In genomic region chr7:22442187-22442886, GRCh38 we compare ENCODE assay signal across 1 cellular context.
A peak's percentile ranks its signal among the peaks of the same experiment; 100 is the strongest.
TF ChIP-seq lines count a peak whose summit lies in the region.

No MANE protein-coding gene starts in this region.

TF ChIP-seq in HepG2, 621 proteins besides CTCF, POLR2A, EP300 and RAD21 (continued from another document and continues in another):
- TF ChIP-seq ZBTB40 (IDR thresholded peaks at IDR 0.05) (no peak), ZBTB40 (CRISPR knock-in tag; IDR thresholded peaks at IDR 0.05) (peak; percentile 41; the same call in 1 of the 2 replicates), HHEX (CRISPR knock-in tag; IDR thresholded peaks at IDR 0.05) (peak; percentile 88), FLYWCH1 (CRISPR knock-in tag; IDR thresholded peaks at IDR 0.05) (no peak), BCL6 (CRISPR knock-in tag; IDR thresholded peaks at IDR 0.05) (peak; percentile 92), ZNF180 (CRISPR knock-in tag; IDR thresholded peaks at IDR 0.05; ENCODE audit: borderline replicate concordance, low read depth) (no peak), ZNF879 (CRISPR knock-in tag; IDR thresholded peaks at IDR 0.05) (no peak), MNT (IDR thresholded peaks at IDR 0.05) (peak; percentile 54), ZNF337 (CRISPR knock-in tag; IDR thresholded peaks at IDR 0.05; ENCODE audit: borderline replicate concordance, low read depth) (0 out of 2 replicates have a peak, but pooled peaks have one; percentile 59), YEATS4 (CRISPR knock-in tag; IDR thresholded peaks at IDR 0.05; ENCODE audit: borderline replicate concordance) (peak; percentile 42; the same call in 1 of the 2 replicates), ZNF124 (CRISPR knock-in tag; IDR thresholded peaks at IDR 0.05) (peak; percentile 85; the same call in 1 of the 2 replicates), ZUFSP (CRISPR knock-in tag; IDR thresholded peaks at IDR 0.05; ENCODE audit: borderline replicate concordance) (no peak), ZNF263 (CRISPR knock-in tag; IDR thresholded peaks at IDR 0.05) (peak; percentile 86), SOX5 (CRISPR knock-in tag; IDR thresholded peaks at IDR 0.05; ENCODE audit: borderline replicate concordance) (peak; percentile 96), NFATC3 (CRISPR knock-in tag; IDR thresholded peaks at IDR 0.05) (peak; percentile 78; the same call in 1 of the 2 replicates), PPARG (CRISPR knock-in tag; conservative IDR thresholded peaks at IDR 0.05) (peak; percentile 93), ZSCAN29 (CRISPR knock-in tag; conservative IDR thresholded peaks at IDR 0.05) (peak; percentile 99), NR3C1 (CRISPR knock-in tag; IDR thresholded peaks at IDR 0.05) (no peak), ZNF558 (CRISPR knock-in tag; IDR thresholded peaks at IDR 0.05; ENCODE audit: borderline replicate concordance) (no peak), MAX (IDR thresholded peaks at IDR 0.05) (peak; percentile 81), IRF9 (CRISPR knock-in tag; IDR thresholded peaks at IDR 0.05; ENCODE audit: borderline replicate concordance) (peak; percentile 73), NRL (CRISPR knock-in tag; IDR thresholded peaks at IDR 0.05; ENCODE audit: borderline replicate concordance) (no peak), DRAP1 (CRISPR knock-in tag; IDR thresholded peaks at IDR 0.05) (peak; percentile 87), ZNF660 (CRISPR knock-in tag; IDR thresholded peaks at IDR 0.05; ENCODE audit: borderline replicate concordance, low read depth) (no peak), ARID2 (CRISPR knock-in tag; IDR thresholded peaks at IDR 0.05; ENCODE audit: borderline replicate concordance) (no peak), ESRRA (CRISPR knock-in tag; IDR thresholded peaks at IDR 0.05; ENCODE audit: low read depth) (0 out of 2 replicates have a peak, but pooled peaks have one; percentile 24), SRF (IDR thresholded peaks at IDR 0.05; ENCODE audit: low read depth, low read length) (no peak), ZNF343 (CRISPR knock-in tag; IDR thresholded peaks at IDR 0.05) (no peak), U2AF2 (IDR thresholded peaks at IDR 0.05; ENCODE audit: low read depth, low read length) (no peak), PLSCR1 (CRISPR knock-in tag; IDR thresholded peaks at IDR 0.05; ENCODE audit: borderline replicate concordance) (no peak), HMG20A (CRISPR knock-in tag; IDR thresholded peaks at IDR 0.05; ENCODE audit: borderline replicate concordance) (peak; percentile 90; the same call in 1 of the 2 replicates), BCL3 (CRISPR knock-in tag; IDR thresholded peaks at IDR 0.05) (peak; percentile 69; the same call in 1 of the 2 replicates), CHCHD3 (CRISPR knock-in tag; IDR thresholded peaks at IDR 0.05) (no peak), SKIL (CRISPR knock-in tag; IDR thresholded peaks at IDR 0.05; ENCODE audit: borderline replicate concordance) (peak; percentile 84), ZNF260 (CRISPR knock-in tag; IDR thresholded peaks at IDR 0.05; ENCODE audit: borderline replicate concordance, low read depth) (no peak), ZFX (CRISPR knock-in tag; IDR thresholded peaks at IDR 0.05; ENCODE audit: low read depth) (peak; percentile 99), ZNF652 (CRISPR knock-in tag; IDR thresholded peaks at IDR 0.05; ENCODE audit: borderline replicate concordance, low read depth) (0 out of 2 replicates have a peak, but pooled peaks have one; percentile 28), THAP11 (CRISPR knock-in tag; IDR thresholded peaks at IDR 0.05) (peak; percentile 67), PREB (CRISPR knock-in tag; IDR thresholded peaks at IDR 0.05) (no peak), ZNF367 (CRISPR knock-in tag; IDR thresholded peaks at IDR 0.05; ENCODE audit: borderline replicate concordance) (no peak), JDP2 (CRISPR knock-in tag; IDR thresholded peaks at IDR 0.05; ENCODE audit: borderline replicate concordance) (no peak), RNF2 (conservative IDR thresholded peaks at IDR 0.05; ENCODE audit: low read depth) (no peak), ZNF605 (CRISPR knock-in tag; IDR thresholded peaks at IDR 0.05) (peak; percentile 89), ZBTB7B (CRISPR knock-in tag; IDR thresholded peaks at IDR 0.05) (peak; percentile 69), PHF21A (CRISPR knock-in tag; IDR thresholded peaks at IDR 0.05) (peak; percentile 94), ZNF292 (CRISPR knock-in tag; IDR thresholded peaks at IDR 0.05; ENCODE audit: borderline replicate concordance, low read depth) (peak; percentile 83; the same call in 1 of the 2 replicates)
